ENCODE assay signal across 13 cellular contexts in the genomic region with DNA sequence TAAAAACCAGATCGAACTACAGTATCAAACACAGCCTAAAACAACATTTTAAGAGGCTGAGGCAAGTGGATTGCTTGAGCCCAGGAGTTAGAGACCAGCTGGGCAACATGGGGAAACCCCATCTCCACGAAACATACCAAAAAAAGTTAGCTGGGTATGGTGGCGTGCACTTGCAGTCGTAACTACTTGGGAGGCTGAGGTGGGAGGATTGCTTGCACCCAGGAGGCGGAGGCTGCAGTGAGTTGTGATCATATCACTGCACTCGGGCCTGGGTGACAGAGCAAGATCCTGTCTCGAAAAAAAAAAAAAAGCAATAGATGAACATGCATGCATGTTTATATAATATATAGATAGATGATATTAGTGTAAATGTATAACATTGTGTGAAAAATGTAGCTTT. TPM values are rescaled to one million over a fixed set of nuclear protein-coding genes. Genes with fewer than 3 reads are reported as not detected.
DNase-seq lines count a peak whose midpoint lies in the region; ATAC-seq and TF ChIP-seq lines count a peak whose summit lies in the region.
"Had no signal": no experiment of that assay in that cellular context is flagged by ENCODE, and none has a peak within 500 bp of the region (broad histone marks: within the 10 kb centered on the region; RNA-seq: fewer than 3 reads in every experiment).

No MANE protein-coding gene starts in this region.

- POLR2A ChIA-PET in activated CD4-positive, alpha-beta T cell treated with anti-CD3 and anti-CD28 coated beads for 36 hours (lab: Charles Lee): interaction anchor here (1.6 kb wide), 1 partner anchor 11 kb away, joined by 4 read pairs; no protein-coding TSS in a partner anchor

- no peak for TF ChIP-seq CTCF in MM.1S (IDR thresholded peaks at IDR 0.05; ENCODE audit: low read length)
- no peak for TF ChIP-seq CTCF in osteocyte (IDR thresholded peaks at IDR 0.05)
- TF ChIP-seq CTCF in right atrium auricular region (IDR thresholded peaks at IDR 0.05): no peak
- TF ChIP-seq CTCF in glutamatergic neuron (IDR thresholded peaks at IDR 0.05; ENCODE audit: partially characterized antibody, unreplicated experiment): no peak
- TF ChIP-seq CTCF in sigmoid colon (IDR thresholded peaks at IDR 0.05): no peak

- CTCF ChIA-PET in activated CD4-positive, alpha-beta T cell treated with anti-CD3 and anti-CD28 coated beads for 36 hours (lab: Charles Lee): interaction anchor here (0.5 kb wide), 1 partner anchor 237 kb away, joined by 3 read pairs; no protein-coding TSS in a partner anchor

- no peaks in the 10 kb centered on the region for H3K9me3 Mint-ChIP-seq in activated CD4-positive, alpha-beta T cell treated with anti-CD3 and anti-CD28 coated beads for 36 hours (ENCODE audit: low read depth)
- H3K9me3 Mint-ChIP-seq in activated naive CD4-positive, alpha-beta T cell treated with anti-CD3 and anti-CD28 coated beads, Interleukin-2, amount 50 U/mL, for 24 hours: no peaks in the 10 kb centered on the region
- no peaks in the 10 kb centered on the region for H3K9me3 Mint-ChIP-seq in osteocyte (ENCODE audit: unreplicated experiment)
- peaks cover 3% of the 10 kb centered on the region for H3K9me3 Mint-ChIP-seq in glutamatergic neuron (ENCODE audit: unreplicated experiment)

- TF ChIP-seq POLR2A in sigmoid colon (IDR thresholded peaks at IDR 0.05): no peak

- no peak for TF ChIP-seq EP300 in sigmoid colon (IDR thresholded peaks at IDR 0.05)

- H3K4me3 Mint-ChIP-seq in activated CD4-positive, alpha-beta T cell treated with anti-CD3 and anti-CD28 coated beads for 36 hours: peak overlapping the region; percentile 52
- H3K4me3 Mint-ChIP-seq in activated naive CD4-positive, alpha-beta T cell treated with anti-CD3 and anti-CD28 coated beads, Interleukin-2, amount 50 U/mL, for 24 hours: peak overlapping the region; percentile 75
- H3K4me3 Mint-ChIP-seq in osteocyte (ENCODE audit: unreplicated experiment): no peak overlapping the region
- H3K4me3 Mint-ChIP-seq in glutamatergic neuron (ENCODE audit: unreplicated experiment): no peak overlapping the region

- intact Hi-C loops in activated CD4-positive, alpha-beta T cell treated with anti-CD3 and anti-CD28 coated beads for 36 hours (cut with DNase I, micrococcal nuclease): loop anchor here (2.0 to 10.0 kb wide), 11 partner anchors 145 to 1741 kb away; a partner anchor contains a TSS
- intact Hi-C loops in sigmoid colon (cut with DNase I): loop anchor here (2.0 kb wide), 1 partner anchor 1095 kb away; no protein-coding TSS in a partner anchor

- ATAC-seq in activated CD4-positive, alpha-beta T cell treated with anti-CD3 and anti-CD28 coated beads for 36 hours: peak; percentile 5

- H3K27ac Mint-ChIP-seq in activated CD4-positive, alpha-beta T cell treated with anti-CD3 and anti-CD28 coated beads for 36 hours: peak overlapping the region; percentile 98
- H3K27ac Mint-ChIP-seq in activated naive CD4-positive, alpha-beta T cell treated with anti-CD3 and anti-CD28 coated beads, Interleukin-2, amount 50 U/mL, for 24 hours: peak overlapping the region; percentile 98
- H3K27ac Mint-ChIP-seq in osteocyte (ENCODE audit: unreplicated experiment) (no peak overlapping the region), glutamatergic neuron (ENCODE audit: unreplicated experiment) (no peak overlapping the region)

- DNase-seq in activated CD4-positive, alpha-beta T cell treated with anti-CD3 and anti-CD28 coated beads for 36 hours: peak; percentile 55
- no peak for DNase-seq in activated CD4-positive, alpha-beta T cell treated with anti-CD3 and anti-CD28 coated beads for 1 hour
- DNase-seq in MM.1S (no peak), osteocyte (ENCODE audit: extremely low spot score, unreplicated experiment) (peak; percentile 21), right atrium auricular region (ENCODE audit: low spot score) (no peak), glutamatergic neuron (no peak), sigmoid colon (no peak)
- DNase-seq: 8988T, gastrocnemius medialis, NCI-H1694, NCI-H526 had no signal

- 0 out of 2 replicates have a peak overlapping the region, but pooled peaks have one; percentile 45 for H2AFZ ChIP-seq in MM.1S (ENCODE audit: low read length)

- H3K27me3 ChIP-seq in MM.1S (replicated peaks; ENCODE audit: insufficient read depth, low read length) (no peaks in the 10 kb centered on the region), right atrium auricular region (no peaks in the 10 kb centered on the region), sigmoid colon (no peaks in the 10 kb centered on the region)
- H3K27me3 ChIP-seq: gastrocnemius medialis had no signal

- H3F3A ChIP-seq in MM.1S (ENCODE audit: insufficient read depth, low read length): peaks cover 2% of the 10 kb centered on the region

- H3K36me3 Mint-ChIP-seq in activated CD4-positive, alpha-beta T cell treated with anti-CD3 and anti-CD28 coated beads for 36 hours (ENCODE audit: low read depth): no peaks in the 10 kb centered on the region
- H3K36me3 Mint-ChIP-seq in activated naive CD4-positive, alpha-beta T cell treated with anti-CD3 and anti-CD28 coated beads, Interleukin-2, amount 50 U/mL, for 24 hours: no peaks in the 10 kb centered on the region
- H3K36me3 Mint-ChIP-seq in osteocyte (ENCODE audit: unreplicated experiment) (no peaks in the 10 kb centered on the region), glutamatergic neuron (ENCODE audit: unreplicated experiment) (no peaks in the 10 kb centered on the region)

- H3K4me2 ChIP-seq in MM.1S (ENCODE audit: low read depth, low read length): peak overlapping the region; percentile 49; the same call in 1 of the 2 replicates
- H3K4me2 ChIP-seq: KMS-11 had no signal

- no peak overlapping the region for H3K9ac ChIP-seq in MM.1S (ENCODE audit: low read length)
- H3K9ac ChIP-seq: KMS-11 had no signal

- H3K4me3 ChIP-seq in MM.1S (ENCODE audit: low read length) (no peak overlapping the region), right atrium auricular region (no peak overlapping the region), sigmoid colon (no peak overlapping the region)
- H3K4me3 ChIP-seq: gastrocnemius medialis had no signal

- no peaks in the 10 kb centered on the region for H3K79me2 ChIP-seq in MM.1S (ENCODE audit: low read length)

- H3K27ac ChIP-seq in MM.1S (ENCODE audit: low read length): no peak overlapping the region
- H3K27ac ChIP-seq in right atrium auricular region: no peak overlapping the region
- no peak overlapping the region for H3K27ac ChIP-seq in sigmoid colon
- H3K27ac ChIP-seq: KMS-11 had no signal

- H3K9me3 ChIP-seq in MM.1S (replicated peaks; ENCODE audit: insufficient read depth, low read length): no peaks in the 10 kb centered on the region
- no peaks in the 10 kb centered on the region for H3K9me3 ChIP-seq in right atrium auricular region
- H3K9me3 ChIP-seq in sigmoid colon: no peaks in the 10 kb centered on the region
- H3K9me3 ChIP-seq: gastrocnemius medialis had no signal

- no peaks in the 10 kb centered on the region for H4K20me1 ChIP-seq in MM.1S (ENCODE audit: insufficient read depth, low read length)

- H3K4me1 Mint-ChIP-seq in activated CD4-positive, alpha-beta T cell treated with anti-CD3 and anti-CD28 coated beads for 36 hours: peaks cover 29% of the 10 kb centered on the region
- peaks cover 31% of the 10 kb centered on the region for H3K4me1 Mint-ChIP-seq in activated naive CD4-positive, alpha-beta T cell treated with anti-CD3 and anti-CD28 coated beads, Interleukin-2, amount 50 U/mL, for 24 hours
- H3K4me1 Mint-ChIP-seq in osteocyte (ENCODE audit: unreplicated experiment) (peaks cover 11% of the 10 kb centered on the region), glutamatergic neuron (ENCODE audit: low read depth, unreplicated experiment) (no peaks in the 10 kb centered on the region)

- no peaks in the 10 kb centered on the region for H3K9me2 ChIP-seq in MM.1S (replicated peaks; ENCODE audit: insufficient read depth, low read length)

- 78 to 83% methylated on average over 7 of the region's 7 CpGs for whole genome bisulfite sequencing in sigmoid colon, 2 donors

- no peaks in the 10 kb centered on the region for H3K36me3 ChIP-seq in MM.1S (replicated peaks; ENCODE audit: insufficient read depth, low read length)
- no peaks in the 10 kb centered on the region for H3K36me3 ChIP-seq in right atrium auricular region
- no peaks in the 10 kb centered on the region for H3K36me3 ChIP-seq in sigmoid colon
- H3K36me3 ChIP-seq: gastrocnemius medialis had no signal

- H3K4me1 ChIP-seq in MM.1S (ENCODE audit: low read length) (peaks cover 4% of the 10 kb centered on the region; the same call in 1 of the 2 replicates), right atrium auricular region (peaks cover 0 to 7% of the 10 kb centered on the region in 2 donors), sigmoid colon (peaks cover 0 to 9% (median 0%) of the 10 kb centered on the region in 4 donors)

- no peaks in the 10 kb centered on the region for H3K27me3 Mint-ChIP-seq in activated CD4-positive, alpha-beta T cell treated with anti-CD3 and anti-CD28 coated beads for 36 hours
- no peaks in the 10 kb centered on the region for H3K27me3 Mint-ChIP-seq in activated naive CD4-positive, alpha-beta T cell treated with anti-CD3 and anti-CD28 coated beads, Interleukin-2, amount 50 U/mL, for 24 hours
- H3K27me3 Mint-ChIP-seq in osteocyte (ENCODE audit: unreplicated experiment) (no peaks in the 10 kb centered on the region), glutamatergic neuron (ENCODE audit: unreplicated experiment) (peaks cover under 1% of the 10 kb centered on the region)

RNA-seq across cellular contexts. Expression of a gene that starts 5.2 kb away (rescaled TPM):
- 10 to 100 TPM; 45.8 to 46.1 TPM for total RNA-seq in activated CD4-positive, alpha-beta T cell treated with anti-CD3 and anti-CD28 coated beads for 36 hours
- total RNA-seq in osteocyte (17.4 and 17.7 TPM in 2 replicates), right atrium auricular region (10 to 100 TPM; 17.8 to 31.5 TPM), glutamatergic neuron (ENCODE audit: unreplicated experiment) (28.8 TPM), sigmoid colon (10 to 100 TPM; 11.4 to 23.3 (median 21.1) TPM)
- polyA plus RNA-seq in sigmoid colon: 10 to 100 TPM; 16.2 to 19.9 (median 18.6) TPM

RNA-seq across cellular contexts. Expression of a gene that starts 13.2 kb away (rescaled TPM):
- 10 to 100 TPM; 20.5 to 23.6 TPM for total RNA-seq in activated CD4-positive, alpha-beta T cell treated with anti-CD3 and anti-CD28 coated beads for 36 hours
- total RNA-seq in osteocyte (8.3 and 9.5 TPM in 2 replicates), right atrium auricular region (1 to 10 TPM; 5.9 to 6.0 TPM), glutamatergic neuron (ENCODE audit: unreplicated experiment) (7.3 TPM), sigmoid colon (1 to 10 TPM in 3 of 4 donors, under 1 TPM in 1; 0.55 to 5.2 (median 2.7) TPM)
- polyA plus RNA-seq in sigmoid colon: 1 to 10 TPM; 3.6 to 6.5 (median 5.3) TPM

Comparison
In these comparisons a context has a peak if more than half of its experiments do, and no peak if none do; other contexts are left out.
1. DNase-seq: peak in activated CD4-positive, alpha-beta T cell treated with anti-CD3 and anti-CD28 coated beads for 36 hours (single experiment) and osteocyte (single experiment); none in activated CD4-positive, alpha-beta T cell treated with anti-CD3 and anti-CD28 coated beads for 1 hour (single experiment), MM.1S (single experiment), right atrium auricular region (single experiment), glutamatergic neuron (single experiment) and sigmoid colon (single experiment).
2. H3K27ac Mint-ChIP-seq: peak in activated CD4-positive, alpha-beta T cell treated with anti-CD3 and anti-CD28 coated beads for 36 hours (single experiment) and activated naive CD4-positive, alpha-beta T cell treated with anti-CD3 and anti-CD28 coated beads, Interleukin-2, amount 50 U/mL, for 24 hours (single experiment); none in osteocyte (single experiment) and glutamatergic neuron (single experiment).
3. H3K4me3 Mint-ChIP-seq: peak in activated CD4-positive, alpha-beta T cell treated with anti-CD3 and anti-CD28 coated beads for 36 hours (single experiment) and activated naive CD4-positive, alpha-beta T cell treated with anti-CD3 and anti-CD28 coated beads, Interleukin-2, amount 50 U/mL, for 24 hours (single experiment); none in osteocyte (single experiment) and glutamatergic neuron (single experiment).